1 cellular context compared by ENCODE assay signal in the genomic region with DNA sequence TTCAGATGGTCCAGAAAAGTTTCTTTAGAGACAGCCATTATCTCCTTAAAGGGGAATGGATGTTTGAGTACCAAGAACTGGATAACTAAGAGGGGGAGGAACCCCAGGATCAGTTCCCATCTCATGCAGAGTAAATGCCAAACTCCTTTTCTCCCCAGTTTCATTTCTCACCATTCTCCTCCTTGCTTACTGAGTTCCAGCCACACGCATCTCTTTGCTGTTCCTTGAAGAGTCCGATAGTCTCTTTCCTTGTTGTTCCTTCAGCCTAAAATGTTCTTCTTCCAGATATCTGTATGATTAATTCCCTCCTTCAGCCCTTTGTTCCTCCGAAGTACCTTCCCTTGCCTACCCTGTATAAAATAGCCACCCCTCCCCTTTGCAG.
TF ChIP-seq lines count a peak whose summit lies in the region.

No MANE protein-coding gene starts in this region.

TF ChIP-seq in IMR-90, 13 proteins besides CTCF, POLR2A, EP300 and RAD21:
- TF ChIP-seq RCOR1 (IDR thresholded peaks at IDR 0.05; ENCODE audit: insufficient replicate concordance, low read length): no peak
- no peak for TF ChIP-seq NFE2L2 (IDR thresholded peaks at IDR 0.05; ENCODE audit: low read depth, low read length)
- TF ChIP-seq BHLHE40 (IDR thresholded peaks at IDR 0.05; ENCODE audit: low read depth, low read length): no peak
- no peak for TF ChIP-seq CEBPB (IDR thresholded peaks at IDR 0.05; ENCODE audit: low read depth, low read length)
- TF ChIP-seq CHD1 (IDR thresholded peaks at IDR 0.05; ENCODE audit: low read depth, low read length): no peak
- TF ChIP-seq SMC3 (IDR thresholded peaks at IDR 0.05; ENCODE audit: low read depth, low read length): no peak
- TF ChIP-seq, protein P1, sequence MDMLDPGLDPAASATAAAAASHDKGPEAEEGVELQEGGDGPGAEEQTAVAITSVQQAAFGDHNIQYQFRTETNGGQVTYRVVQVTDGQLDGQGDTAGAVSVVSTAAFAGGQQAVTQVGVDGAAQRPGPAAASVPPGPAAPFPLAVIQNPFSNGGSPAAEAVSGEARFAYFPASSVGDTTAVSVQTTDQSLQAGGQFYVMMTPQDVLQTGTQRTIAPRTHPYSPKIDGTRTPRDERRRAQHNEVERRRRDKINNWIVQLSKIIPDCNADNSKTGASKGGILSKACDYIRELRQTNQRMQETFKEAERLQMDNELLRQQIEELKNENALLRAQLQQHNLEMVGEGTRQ (IDR thresholded peaks at IDR 0.05; ENCODE audit: low read depth, low read length): no peak
- TF ChIP-seq MAZ (IDR thresholded peaks at IDR 0.05; ENCODE audit: borderline replicate concordance, low read depth, low read length): no peak
- no peak for TF ChIP-seq MAFK (IDR thresholded peaks at IDR 0.05; ENCODE audit: low read depth, low read length)
- no peak for TF ChIP-seq RFX5 (IDR thresholded peaks at IDR 0.05; ENCODE audit: low read depth, low read length)
- TF ChIP-seq, protein P2, sequence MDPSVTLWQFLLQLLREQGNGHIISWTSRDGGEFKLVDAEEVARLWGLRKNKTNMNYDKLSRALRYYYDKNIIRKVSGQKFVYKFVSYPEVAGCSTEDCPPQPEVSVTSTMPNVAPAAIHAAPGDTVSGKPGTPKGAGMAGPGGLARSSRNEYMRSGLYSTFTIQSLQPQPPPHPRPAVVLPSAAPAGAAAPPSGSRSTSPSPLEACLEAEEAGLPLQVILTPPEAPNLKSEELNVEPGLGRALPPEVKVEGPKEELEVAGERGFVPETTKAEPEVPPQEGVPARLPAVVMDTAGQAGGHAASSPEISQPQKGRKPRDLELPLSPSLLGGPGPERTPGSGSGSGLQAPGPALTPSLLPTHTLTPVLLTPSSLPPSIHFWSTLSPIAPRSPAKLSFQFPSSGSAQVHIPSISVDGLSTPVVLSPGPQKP (IDR thresholded peaks at IDR 0.05; ENCODE audit: borderline replicate concordance, low read depth, low read length): no peak
- no peak for TF ChIP-seq MXI1 (IDR thresholded peaks at IDR 0.05; ENCODE audit: borderline replicate concordance, low read depth, low read length)
- TF ChIP-seq FOS (IDR thresholded peaks at IDR 0.05; ENCODE audit: low read depth, low read length): no peak
